In the genomic region with DNA sequence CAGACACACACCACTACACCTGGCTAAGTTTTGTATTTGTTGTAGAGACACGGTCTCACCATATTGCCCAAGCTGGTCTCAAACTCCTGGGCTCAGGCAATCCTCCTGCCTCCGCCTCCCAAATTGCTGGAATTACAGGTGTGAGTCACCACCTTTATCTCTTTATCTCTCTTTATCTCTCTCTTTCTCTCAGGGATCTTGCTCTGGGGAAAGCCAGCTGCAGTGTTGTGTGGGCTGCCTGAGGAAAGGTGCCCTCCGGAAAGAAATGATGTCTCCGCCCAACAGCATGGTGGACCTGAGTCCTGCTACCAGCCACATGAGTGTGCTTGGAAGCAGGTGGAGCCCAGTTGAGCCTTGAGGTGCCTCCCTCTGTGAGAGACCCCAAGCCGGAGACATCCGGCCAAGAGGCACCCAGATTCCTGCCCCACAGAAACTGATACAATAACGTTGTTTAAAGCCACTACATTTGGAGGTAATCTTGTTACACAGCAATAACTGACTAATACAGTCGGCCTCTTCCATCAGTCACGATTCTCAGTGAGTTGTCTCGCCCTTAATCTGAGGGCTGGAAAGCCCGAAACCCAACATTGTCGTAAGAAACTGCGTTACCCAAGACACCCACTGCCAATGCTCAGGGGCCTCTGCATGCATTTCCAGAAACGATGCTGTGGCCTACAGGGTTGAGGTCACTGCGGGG, we compare ENCODE assay signal across 24 cellular contexts.
"Had no signal": no experiment of that assay in that cellular context is flagged by ENCODE, and none has a peak within 500 bp of the region (broad histone marks: within the 10 kb centered on the region; RNA-seq: fewer than 3 reads in every experiment).

No MANE protein-coding gene starts in this region.

- H3K27ac Mint-ChIP-seq: activated naive CD4-positive, alpha-beta T cell treated with anti-CD3 and anti-CD28 coated beads, Interleukin-2, amount 50 U/mL, for 72 hours; activated T-helper 1 cell treated with anti-CD3 and anti-CD28 coated beads, Interleukin-12 subunit alpha, Interleukin-12 subunit beta, Interleukin-2, Interleukin-4 antibody, amounts not matched to agents 30 ng/mL and 10 ng/mL and 1 ng/mL, durations not matched to agents 14 hours and 24 hours and 36 hours; endodermal cell; stimulated activated naive B cell treated with anti-CD40 and anti-IgM and Interleukin-4, amounts not matched to agents 10 μg/mL and 1 μg/mL and 100 μg/mL, for 72 hours; WTC11 had no signal

- H3K9me3 Mint-ChIP-seq: stimulated activated naive B cell treated with anti-CD40 and anti-IgM and Interleukin-4, amounts not matched to agents 10 μg/mL and 1 μg/mL and 100 μg/mL, for 72 hours had no signal

- H3K36me3 Mint-ChIP-seq: WTC11 had no signal

- H3K4me3 ChIP-seq: coronary artery, esophagus squamous epithelium, gastrocnemius medialis, left ventricle myocardium inferior, smooth muscle cell, transverse colon, uterus had no signal

- H3K36me3 ChIP-seq: esophagus squamous epithelium, gastrocnemius medialis, left ventricle myocardium inferior, transverse colon, uterus had no signal

- H3K27me3 ChIP-seq: gastrocnemius medialis, transverse colon, uterus had no signal

- H3K4me3 Mint-ChIP-seq: activated T-helper 1 cell treated with anti-CD3 and anti-CD28 coated beads, Interleukin-12 subunit alpha, Interleukin-12 subunit beta, Interleukin-2, Interleukin-4 antibody, amounts not matched to agents 30 ng/mL and 10 ng/mL and 1 ng/mL, durations not matched to agents 14 hours and 24 hours and 36 hours; endodermal cell; stimulated activated naive B cell treated with anti-CD40 and anti-IgM and Interleukin-4, amounts not matched to agents 10 μg/mL and 1 μg/mL and 100 μg/mL, for 72 hours; WTC11 had no signal

- H3K4me2 ChIP-seq: smooth muscle cell had no signal

- H3K27ac ChIP-seq: coronary artery, esophagus squamous epithelium, gastrocnemius medialis, left ventricle myocardium inferior, uterus had no signal

- ATAC-seq: activated naive CD4-positive, alpha-beta T cell treated with anti-CD3 and anti-CD28 coated beads, Interleukin-2, amount 50 U/mL, for 72 hours; gastrocnemius medialis; sciatic nerve; stimulated activated naive B cell treated with anti-CD40 and anti-IgM and Interleukin-4, amounts not matched to agents 10 μg/mL and 1 μg/mL and 100 μg/mL, for 72 hours; WTC11 had no signal

- H3K9me3 ChIP-seq: esophagus squamous epithelium, gastrocnemius medialis, left ventricle myocardium inferior, transverse colon, uterus had no signal

- H3K4me1 ChIP-seq: esophagus squamous epithelium, gastrocnemius medialis, left ventricle myocardium inferior, uterus had no signal

- DNase-seq: activated CD4-positive, alpha-beta T cell treated with anti-CD3 and anti-CD28 coated beads, Interleukin-2, amount 50 U/mL, for 48 hours; activated gamma-delta T cell; amygdala; cerebellar nuclear complex; endodermal cell; esophagus squamous epithelium; gastrocnemius medialis; hippocampal formation; left ventricle myocardium inferior; midbrain; occipital lobe; posterior cingulate gyrus; stimulated activated CD4-positive, alpha-beta T cell treated with anti-CD3 and anti-CD28 coated beads, Interleukin-15, amount 100 ng/mL, for 24 hours; stimulated activated naive B cell treated with anti-CD40 and anti-IgM and Interleukin-4, amounts not matched to agents 10 μg/mL and 1 μg/mL and 100 μg/mL, for 72 hours; SW 1271; T-helper 9 cell; transverse colon; uterus had no signal
